8 cellular contexts compared by ENCODE assay signal in the genomic region with DNA sequence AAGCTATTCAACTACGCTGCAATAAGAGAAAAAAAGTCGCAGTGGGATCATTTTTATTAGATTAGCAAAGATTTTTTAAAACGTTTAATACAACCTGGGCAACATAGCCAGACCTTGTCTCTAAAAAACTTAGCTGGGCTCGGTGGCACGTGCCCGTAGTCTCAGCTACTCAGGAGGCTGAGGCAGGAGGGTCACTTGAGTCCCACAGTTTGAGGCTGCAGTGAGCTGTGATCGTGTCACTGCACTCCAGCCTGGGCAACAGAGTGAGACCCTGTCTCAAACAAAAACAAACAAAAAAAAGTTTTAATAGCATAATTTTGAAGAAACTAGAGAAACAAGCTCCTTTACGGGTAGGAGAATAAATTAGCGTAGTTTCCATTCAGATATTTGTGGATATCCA. TPM values are rescaled to one million over a fixed set of nuclear protein-coding genes. Genes with fewer than 3 reads are reported as not detected.
DNase-seq lines count a peak whose midpoint lies in the region; ATAC-seq and TF ChIP-seq lines count a peak whose summit lies in the region.

No MANE protein-coding gene starts in this region.

- H3K4me1 Mint-ChIP-seq in Calu3 (ENCODE audit: low read depth, unreplicated experiment): no peaks in the 10 kb centered on the region
- H3K4me1 Mint-ChIP-seq in dendritic cell treated with granulocyte-macrophage colony-stimulating factor and Interleukin-4, amounts not matched to agents 40 ng/mL and 50 ng/mL, for 4 days (ENCODE audit: low read depth): peaks cover 22% of the 10 kb centered on the region

- H3K9me3 ChIP-seq in MM.1S (replicated peaks; ENCODE audit: insufficient read depth, low read length): no peaks in the 10 kb centered on the region
- H3K9me3 ChIP-seq in neuronal stem cell (replicated peaks in 1 of 2; ENCODE audit: control insufficient read depth in 2 of 2, insufficient read depth in 1 of 2, low read depth in 1 of 2, low read length in 2 of 2): no peaks in the 10 kb centered on the region
- H3K9me3 ChIP-seq in body of pancreas: no peaks in the 10 kb centered on the region

- H3F3A ChIP-seq in MM.1S (ENCODE audit: insufficient read depth, low read length): peaks cover 4% of the 10 kb centered on the region; the same call in 1 of the 2 replicates

- intact Hi-C loops in Calu3 (cut with micrococcal nuclease; ENCODE audit: unreplicated experiment): no loop called here
- intact Hi-C loops in dendritic cell treated with granulocyte-macrophage colony-stimulating factor and Interleukin-4, amounts not matched to agents 40 ng/mL and 50 ng/mL, for 4 days (cut with micrococcal nuclease): loop anchor here (10.0 kb wide), 1 partner anchor 65 kb away; no protein-coding TSS in a partner anchor
- intact Hi-C loops in body of pancreas (cut with DNase I): no loop called here

- H3K18ac ChIP-seq in neuronal stem cell (ENCODE audit: low read length): no peak overlapping the region

- H3K9me3 Mint-ChIP-seq in Calu3 (ENCODE audit: low read depth, unreplicated experiment): no peaks in the 10 kb centered on the region
- H3K9me3 Mint-ChIP-seq in dendritic cell treated with granulocyte-macrophage colony-stimulating factor and Interleukin-4, amounts not matched to agents 40 ng/mL and 50 ng/mL, for 4 days: no peaks in the 10 kb centered on the region

- H3K36me3 ChIP-seq in MM.1S (replicated peaks; ENCODE audit: insufficient read depth, low read length): no peaks in the 10 kb centered on the region
- no peaks in the 10 kb centered on the region for H3K36me3 ChIP-seq in neuronal stem cell (replicated peaks in 1 of 2; ENCODE audit: control insufficient read depth in 2 of 2, insufficient read depth in 2 of 2, low read length in 2 of 2)
- no peaks in the 10 kb centered on the region for H3K36me3 ChIP-seq in body of pancreas (replicated peaks in 1 of 2; ENCODE audit: insufficient read depth in 1 of 2, low read depth in 2 of 2)

- no peak overlapping the region for H3K23ac ChIP-seq in neuronal stem cell (ENCODE audit: low read depth, low read length, poor library complexity)

- H3K27me3 Mint-ChIP-seq in Calu3 (ENCODE audit: unreplicated experiment): no peaks in the 10 kb centered on the region
- H3K27me3 Mint-ChIP-seq in dendritic cell treated with granulocyte-macrophage colony-stimulating factor and Interleukin-4, amounts not matched to agents 40 ng/mL and 50 ng/mL, for 4 days: no peaks in the 10 kb centered on the region

- H2BK15ac ChIP-seq in neuronal stem cell (ENCODE audit: low read length): no peak overlapping the region

- no peak overlapping the region for H4K91ac ChIP-seq in neuronal stem cell (ENCODE audit: low read depth, low read length, poor library complexity)

- no peak for TF ChIP-seq POLR2A in body of pancreas (IDR thresholded peaks at IDR 0.05)

- WGBS in neuronal stem cell (ENCODE audit: extremely low coverage in 2 of 2, insufficient read length in 2 of 2, insufficient replicate concordance in 1 of 2), 2 donors: no CpG with 5 or more reads among the region's 9 CpGs
- WGBS in body of pancreas, 2 donors: 85 to 86% methylated on average over 9 of the region's 9 CpGs

- H2BK120ac ChIP-seq in neuronal stem cell (ENCODE audit: low read depth, low read length): no peak overlapping the region

- peak overlapping the region; percentile 79 for H3K4me3 ChIP-seq in MM.1S (ENCODE audit: low read length)
- peak overlapping the region in 1 of 2 donors; percentile 88 for H3K4me3 ChIP-seq in neuronal stem cell (ENCODE audit: low read length in 2 of 2)
- H3K4me3 ChIP-seq in body of pancreas: no peak overlapping the region

- H3K4me2 ChIP-seq in MM.1S (ENCODE audit: low read depth, low read length) (peak overlapping the region; percentile 92), neuronal stem cell (ENCODE audit: insufficient read depth, low read length, poor library complexity, severe bottlenecking) (no peak overlapping the region)

- H3K27me3 ChIP-seq in MM.1S (replicated peaks; ENCODE audit: insufficient read depth, low read length) (no peaks in the 10 kb centered on the region), neuronal stem cell (ENCODE audit: control insufficient read depth in 3 of 3, insufficient read depth in 3 of 3, low read depth in 1 of 3, low read length in 3 of 3) (no peaks in the 10 kb centered on the region), body of pancreas (no peaks in the 10 kb centered on the region)

- H2AK5ac ChIP-seq in neuronal stem cell (ENCODE audit: low read depth, low read length): no peak overlapping the region

- CTCF ChIA-PET in Calu3 (lab: Charles Lee): interaction anchor here (1.0 kb wide), 1 partner anchor 238 kb away, joined by 5 read pairs; no protein-coding TSS in a partner anchor

- no peak for ATAC-seq in GM21515 (IDR thresholded peaks at IDR 0.05; ENCODE audit: unreplicated experiment)
- ATAC-seq in body of pancreas: no peak

- peaks cover 9% of the 10 kb centered on the region for H3K36me3 Mint-ChIP-seq in Calu3 (ENCODE audit: insufficient read depth, unreplicated experiment)
- no peaks in the 10 kb centered on the region for H3K36me3 Mint-ChIP-seq in dendritic cell treated with granulocyte-macrophage colony-stimulating factor and Interleukin-4, amounts not matched to agents 40 ng/mL and 50 ng/mL, for 4 days (ENCODE audit: low read depth)

- peaks cover 5% of the 10 kb centered on the region for H3K79me1 ChIP-seq in neuronal stem cell (ENCODE audit: low read depth, low read length)

- no peak overlapping the region for H3K14ac ChIP-seq in neuronal stem cell (ENCODE audit: low read length)

- no peaks in the 10 kb centered on the region for H4K20me1 ChIP-seq in MM.1S (ENCODE audit: insufficient read depth, low read length)

- H3K4ac ChIP-seq in neuronal stem cell (ENCODE audit: low read length): no peak overlapping the region

- peak overlapping the region; percentile 72 for H3K4me3 Mint-ChIP-seq in Calu3 (ENCODE audit: low read depth, unreplicated experiment)
- no peak overlapping the region for H3K4me3 Mint-ChIP-seq in dendritic cell treated with granulocyte-macrophage colony-stimulating factor and Interleukin-4, amounts not matched to agents 40 ng/mL and 50 ng/mL, for 4 days

- H3K27ac ChIP-seq in MM.1S (ENCODE audit: low read length) (no peak overlapping the region), neuronal stem cell (replicated peaks; ENCODE audit: low read length) (no peak overlapping the region), body of pancreas (peak overlapping the region in 1 of 4 donors; percentile 92)

- no peak overlapping the region for H3K27ac Mint-ChIP-seq in Calu3 (ENCODE audit: unreplicated experiment)
- peak overlapping the region; percentile 91 for H3K27ac Mint-ChIP-seq in dendritic cell treated with granulocyte-macrophage colony-stimulating factor and Interleukin-4, amounts not matched to agents 40 ng/mL and 50 ng/mL, for 4 days

- no peaks in the 10 kb centered on the region for H3K9me2 ChIP-seq in MM.1S (replicated peaks; ENCODE audit: insufficient read depth, low read length)

- TF ChIP-seq CTCF in Calu3 (IDR thresholded peaks at IDR 0.05; ENCODE audit: unreplicated experiment) (no peak), MM.1S (IDR thresholded peaks at IDR 0.05; ENCODE audit: low read length) (no peak), body of pancreas (IDR thresholded peaks at IDR 0.05) (no peak)

- DNase-seq in Calu3 (no peak), MM.1S (no peak), neuronal stem cell (ENCODE audit: low spot score) (no peak), cerebellar nuclear complex (lab: John Stamatoyannopoulos, UW) (no peak), D341Med (ENCODE audit: low spot score) (no peak), body of pancreas (no peak)

- H4K8ac ChIP-seq in neuronal stem cell (ENCODE audit: low read depth, low read length): no peak overlapping the region

- peaks cover 7% of the 10 kb centered on the region for H3K4me1 ChIP-seq in MM.1S (ENCODE audit: low read length)
- H3K4me1 ChIP-seq in neuronal stem cell (ENCODE audit: control insufficient read depth in 2 of 2, insufficient read depth in 1 of 2, low read depth in 1 of 2, low read length in 2 of 2): peaks cover 3 to 5% of the 10 kb centered on the region in 2 donors
- peaks cover 17% of the 10 kb centered on the region for H3K4me1 ChIP-seq in body of pancreas

- H3K9ac ChIP-seq in MM.1S (ENCODE audit: low read length) (peak overlapping the region; percentile 95; the same call in 1 of the 2 replicates), neuronal stem cell (ENCODE audit: low read depth, low read length, poor library complexity) (no peak overlapping the region)

- no peak overlapping the region for H2BK5ac ChIP-seq in neuronal stem cell (ENCODE audit: low read length)

- no peak overlapping the region for H2BK12ac ChIP-seq in neuronal stem cell (ENCODE audit: low read length)

- no TSS peak for BruUV-seq in Calu3 (replicated peaks; lab: Mats Ljungman, UMichigan)

- H2AFZ ChIP-seq in MM.1S (ENCODE audit: low read length): peak overlapping the region; percentile 97
- peak overlapping the region; percentile 99 for H2AFZ ChIP-seq in neuronal stem cell (ENCODE audit: low read length)

- H3K79me2 ChIP-seq in MM.1S (ENCODE audit: low read length): peaks cover 34% of the 10 kb centered on the region

RNA-seq across cellular contexts. Expression of gene PRDM15, which starts 1.0 kb away (rescaled TPM):
- total RNA-seq in Calu3 (2022): 10.1 and 10.4 TPM in 2 replicates
- 4.5 TPM for polyA plus RNA-seq in neuronal stem cell (2013, experiment 1 of 2)
- 4.3 TPM for polyA plus RNA-seq in neuronal stem cell (2013, experiment 2 of 2)
- 1 to 10 TPM; 3.1 to 6.9 TPM for total RNA-seq in body of pancreas
